Comparison of ENCODE assay signal across 31 cellular contexts in the genomic region with DNA sequence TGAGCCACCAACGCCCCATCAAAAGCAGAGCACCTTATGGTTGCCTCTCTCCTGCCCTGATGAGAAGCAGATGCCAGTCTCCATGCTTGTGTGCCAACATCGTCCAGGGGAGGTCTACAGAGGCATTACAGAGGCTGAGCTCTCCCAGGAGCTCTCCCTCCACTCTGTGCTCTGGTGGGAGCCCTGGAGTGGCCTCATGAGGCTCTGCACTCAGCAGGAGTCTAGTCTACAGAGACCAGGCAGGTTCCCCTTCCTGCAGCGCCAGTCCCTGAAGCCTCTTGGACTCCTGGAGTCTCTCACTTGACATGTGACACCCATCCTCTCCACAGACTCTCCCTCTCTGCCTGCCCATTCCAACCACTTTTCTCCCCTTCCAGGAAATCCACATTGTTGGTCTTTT. TPM values are rescaled to one million over a fixed set of nuclear protein-coding genes. Genes with fewer than 3 reads are reported as not detected.
"Had no signal": no experiment of that assay in that cellular context is flagged by ENCODE, and none has a peak within 500 bp of the region (broad histone marks: within the 10 kb centered on the region; RNA-seq: fewer than 3 reads in every experiment).

No MANE protein-coding gene starts in this region.

- ATAC-seq: gastrocnemius medialis; left ventricle myocardium superior; naive thymus-derived CD4-positive, alpha-beta T cell; psoas muscle; stimulated activated effector memory CD8-positive, alpha-beta T cell treated with anti-CD3 and anti-CD28 coated beads, Interleukin-12 subunit alpha, Interleukin-12 subunit beta, amount 100 ng/mL, for 72 hours; stimulated activated naive CD8-positive, alpha-beta T cell treated with anti-CD3 and anti-CD28 coated beads, Interleukin-15, amount 100 ng/mL, for 72 hours had no signal

- H3K36me3 Mint-ChIP-seq: activated naive CD8-positive, alpha-beta T cell; naive thymus-derived CD4-positive, alpha-beta T cell; stimulated activated effector memory CD8-positive, alpha-beta T cell treated with anti-CD3 and anti-CD28 coated beads, Interleukin-12 subunit alpha, Interleukin-12 subunit beta, amount 100 ng/mL, for 72 hours; type B pancreatic cell had no signal

- H3K27ac Mint-ChIP-seq: activated naive CD8-positive, alpha-beta T cell; dendritic cell treated with granulocyte-macrophage colony-stimulating factor and Interleukin-4, amounts not matched to agents 40 ng/mL and 50 ng/mL, for 4 days; stimulated activated effector memory CD8-positive, alpha-beta T cell treated with anti-CD3 and anti-CD28 coated beads, Interleukin-12 subunit alpha, Interleukin-12 subunit beta, amount 100 ng/mL, for 72 hours; stimulated activated naive CD8-positive, alpha-beta T cell treated with anti-CD3 and anti-CD28 coated beads, Interleukin-15, amount 100 ng/mL, for 72 hours; type B pancreatic cell had no signal

- H3K27me3 Mint-ChIP-seq: activated naive CD8-positive, alpha-beta T cell had no signal

- H3K27ac ChIP-seq: gastrocnemius medialis, parathyroid adenoma, psoas muscle, sigmoid colon, uterus had no signal

- H3K36me3 ChIP-seq: gastrocnemius medialis, sigmoid colon, uterus had no signal

- DNase-seq: activated CD4-positive, alpha-beta T cell treated with anti-CD3 and anti-CD28 coated beads for 4 hours; activated CD4-positive, alpha-beta T cell treated with anti-CD3 and anti-CD28 coated beads, Interleukin-2, amount 50 U/mL, for 4 hours; activated CD4-positive, CD25-positive, alpha-beta regulatory T cell; activated effector memory CD4-positive, alpha-beta T cell treated with Interleukin-2 at 50 U/mL for 16 hours; activated naive CD4-positive, alpha-beta T cell treated with Interleukin-2 at 50 U/mL for 16 hours; anterior cingulate cortex; effector CD4-positive, alpha-beta T cell; gastrocnemius medialis; glutamatergic neuron; left ventricle myocardium superior; midbrain; naive thymus-derived CD4-positive, alpha-beta T cell; occipital lobe; psoas muscle; sigmoid colon; small intestine; stimulated activated CD4-positive, alpha-beta T cell treated with anti-CD3 and anti-CD28 coated beads, Interleukin-4, amount 100 ng/mL, for 24 hours; stimulated activated naive CD8-positive, alpha-beta T cell treated with anti-CD3 and anti-CD28 coated beads, Interleukin-15, amount 100 ng/mL, for 72 hours; substantia nigra; T-helper 2 cell; uterus had no signal

- H3K9ac ChIP-seq: parathyroid adenoma had no signal

- H3K9me3 Mint-ChIP-seq: central memory CD8-positive, alpha-beta T cell; dendritic cell treated with granulocyte-macrophage colony-stimulating factor and Interleukin-4, amounts not matched to agents 40 ng/mL and 50 ng/mL, for 4 days; naive thymus-derived CD4-positive, alpha-beta T cell; neural crest cell; stimulated activated effector memory CD8-positive, alpha-beta T cell treated with anti-CD3 and anti-CD28 coated beads, Interleukin-12 subunit alpha, Interleukin-12 subunit beta, amount 100 ng/mL, for 72 hours; stimulated activated naive CD8-positive, alpha-beta T cell treated with anti-CD3 and anti-CD28 coated beads, Interleukin-15, amount 100 ng/mL, for 72 hours; type B pancreatic cell had no signal

- H3K4me3 Mint-ChIP-seq: activated naive CD8-positive, alpha-beta T cell; central memory CD8-positive, alpha-beta T cell; dendritic cell treated with granulocyte-macrophage colony-stimulating factor and Interleukin-4, amounts not matched to agents 40 ng/mL and 50 ng/mL, for 4 days; naive thymus-derived CD4-positive, alpha-beta T cell; neural crest cell; stimulated activated effector memory CD8-positive, alpha-beta T cell treated with anti-CD3 and anti-CD28 coated beads, Interleukin-12 subunit alpha, Interleukin-12 subunit beta, amount 100 ng/mL, for 72 hours; stimulated activated naive CD8-positive, alpha-beta T cell treated with anti-CD3 and anti-CD28 coated beads, Interleukin-15, amount 100 ng/mL, for 72 hours; type B pancreatic cell had no signal

- H3K4me1 ChIP-seq: parathyroid adenoma, psoas muscle, uterus had no signal

- H2AFZ ChIP-seq: parathyroid adenoma had no signal

- H3K9me3 ChIP-seq: gastrocnemius medialis, psoas muscle, sigmoid colon, uterus had no signal

- H3K4me3 ChIP-seq: gastrocnemius medialis, psoas muscle, sigmoid colon, uterus had no signal

- H3K4me1 Mint-ChIP-seq: central memory CD8-positive, alpha-beta T cell; neural crest cell; stimulated activated effector memory CD8-positive, alpha-beta T cell treated with anti-CD3 and anti-CD28 coated beads, Interleukin-12 subunit alpha, Interleukin-12 subunit beta, amount 100 ng/mL, for 72 hours; stimulated activated naive CD8-positive, alpha-beta T cell treated with anti-CD3 and anti-CD28 coated beads, Interleukin-15, amount 100 ng/mL, for 72 hours had no signal

- H3K27me3 ChIP-seq: gastrocnemius medialis, sigmoid colon, uterus had no signal

RNA-seq across cellular contexts. Expression of gene DCST1, which starts 3.4 kb away (rescaled TPM):
- total RNA-seq: bronchial epithelial cell, left ventricle myocardium superior, neural crest cell, occipital lobe had no signal
- polyA plus RNA-seq: adipose tissue; naive thymus-derived CD4-positive, alpha-beta T cell; psoas muscle; thymus had no signal

RNA-seq across cellular contexts. Expression of gene DCST2, which starts 3.5 kb away (rescaled TPM):
- total RNA-seq: gastrocnemius medialis had no signal
- polyA plus RNA-seq: naive thymus-derived CD4-positive, alpha-beta T cell had no signal
